Comparison of ENCODE assay signal across 14 cellular contexts in genomic region chr22:39665661-39666431, GRCh38.
DNase-seq lines count a peak whose midpoint lies in the region; ATAC-seq and TF ChIP-seq lines count a peak whose summit lies in the region.
"Had no signal": no experiment of that assay in that cellular context is flagged by ENCODE, and none has a peak within 500 bp of the region (broad histone marks: within the 10 kb centered on the region; RNA-seq: fewer than 3 reads in every experiment).

No MANE protein-coding gene starts in this region.

- no peaks in the 10 kb centered on the region for H3K27me3 Mint-ChIP-seq in activated naive CD8-positive, alpha-beta T cell
- H3K27me3 Mint-ChIP-seq in activated naive CD8-positive, alpha-beta T cell treated with anti-CD3 and anti-CD28 coated beads, Interleukin-2, amount 50 U/mL, for 24 hours = peaks cover 16% of the 10 kb centered on the region
- H3K27me3 Mint-ChIP-seq in T-helper 17 cell (no peaks in the 10 kb centered on the region), memory B cell (peaks cover 26% of the 10 kb centered on the region), type B pancreatic cell (peaks cover 47% of the 10 kb centered on the region)

- no peaks in the 10 kb centered on the region for H3K9me3 ChIP-seq in T-helper 17 cell (ENCODE audit: control insufficient read depth, low read length, poor library complexity, severe bottlenecking)
- H3K9me3 ChIP-seq: Caco-2, SJSA1 had no signal

- no peaks in the 10 kb centered on the region for H3K36me3 Mint-ChIP-seq in activated naive CD8-positive, alpha-beta T cell
- H3K36me3 Mint-ChIP-seq in activated naive CD8-positive, alpha-beta T cell treated with anti-CD3 and anti-CD28 coated beads, Interleukin-2, amount 50 U/mL, for 24 hours (ENCODE audit: low read depth) = peaks cover 4% of the 10 kb centered on the region
- H3K36me3 Mint-ChIP-seq in T-helper 17 cell (ENCODE audit: low read depth) = peaks cover 21% of the 10 kb centered on the region
- H3K36me3 Mint-ChIP-seq in memory B cell = no peaks in the 10 kb centered on the region
- no peaks in the 10 kb centered on the region for H3K36me3 Mint-ChIP-seq in type B pancreatic cell

- no peak overlapping the region for H3K27ac Mint-ChIP-seq in activated naive CD8-positive, alpha-beta T cell
- no peak overlapping the region for H3K27ac Mint-ChIP-seq in activated naive CD8-positive, alpha-beta T cell treated with anti-CD3 and anti-CD28 coated beads, Interleukin-2, amount 50 U/mL, for 24 hours
- H3K27ac Mint-ChIP-seq in T-helper 17 cell (no peak overlapping the region), memory B cell (no peak overlapping the region), type B pancreatic cell (no peak overlapping the region)

- H3K4me1 Mint-ChIP-seq in activated naive CD8-positive, alpha-beta T cell (ENCODE audit: low read depth) = peaks cover 20% of the 10 kb centered on the region
- H3K4me1 Mint-ChIP-seq in activated naive CD8-positive, alpha-beta T cell treated with anti-CD3 and anti-CD28 coated beads, Interleukin-2, amount 50 U/mL, for 24 hours = peaks cover 13% of the 10 kb centered on the region
- H3K4me1 Mint-ChIP-seq in T-helper 17 cell (peaks cover 18% of the 10 kb centered on the region), memory B cell (peaks cover 14% of the 10 kb centered on the region), type B pancreatic cell (ENCODE audit: unreplicated experiment) (no peaks in the 10 kb centered on the region)

- no peaks in the 10 kb centered on the region for H3K9me3 Mint-ChIP-seq in activated naive CD8-positive, alpha-beta T cell (ENCODE audit: low read depth)
- peaks cover 2% of the 10 kb centered on the region for H3K9me3 Mint-ChIP-seq in activated naive CD8-positive, alpha-beta T cell treated with anti-CD3 and anti-CD28 coated beads, Interleukin-2, amount 50 U/mL, for 24 hours
- H3K9me3 Mint-ChIP-seq in memory B cell (peaks cover 2% of the 10 kb centered on the region), type B pancreatic cell (no peaks in the 10 kb centered on the region)

- DNase-seq in activated naive CD8-positive, alpha-beta T cell treated with anti-CD3 and anti-CD28 coated beads, Interleukin-2, amount 50 U/mL, for 24 hours = no peak
- DNase-seq in T-helper 17 cell = no peak
- DNase-seq in memory B cell (ENCODE audit: low spot score in 2 of 2) = no peak
- DNase-seq in type B pancreatic cell (ENCODE audit: extremely low spot score, unreplicated experiment) = no peak
- DNase-seq in stimulated activated CD4-positive, alpha-beta T cell treated with anti-CD3 and anti-CD28 coated beads, Interleukin-15, amount 100 ng/mL, for 24 hours = no peak
- DNase-seq in NCI-H510A (lab: John Stamatoyannopoulos, UW) = no peak
- no peak for DNase-seq in NCI-H2107 treated with DMSO at 0.1 percent for 48 hours (lab: John Stamatoyannopoulos, UW; ENCODE audit: unreplicated experiment)
- DNase-seq: Caco-2, DMS153, HCEC 1CT, NCI-H187, PC-3 had no signal

- ATAC-seq in activated naive CD8-positive, alpha-beta T cell treated with anti-CD3 and anti-CD28 coated beads, Interleukin-2, amount 50 U/mL, for 24 hours = no peak
- ATAC-seq in T-helper 17 cell = no peak
- ATAC-seq in memory B cell (ENCODE audit: low read depth) = no peak
- ATAC-seq: PC-3 had no signal

- peak overlapping the region; percentile 30 for H3K4me3 Mint-ChIP-seq in activated naive CD8-positive, alpha-beta T cell
- no peak overlapping the region for H3K4me3 Mint-ChIP-seq in activated naive CD8-positive, alpha-beta T cell treated with anti-CD3 and anti-CD28 coated beads, Interleukin-2, amount 50 U/mL, for 24 hours
- H3K4me3 Mint-ChIP-seq in T-helper 17 cell (peak overlapping the region; percentile 52), memory B cell (peak overlapping the region; percentile 33), type B pancreatic cell (peak overlapping the region; percentile 17)

- TF ChIP-seq CTCF in type B pancreatic cell (conservative IDR thresholded peaks at IDR 0.05) = no peak
